ENCODE assay signal across 7 cellular contexts in the genomic region with DNA sequence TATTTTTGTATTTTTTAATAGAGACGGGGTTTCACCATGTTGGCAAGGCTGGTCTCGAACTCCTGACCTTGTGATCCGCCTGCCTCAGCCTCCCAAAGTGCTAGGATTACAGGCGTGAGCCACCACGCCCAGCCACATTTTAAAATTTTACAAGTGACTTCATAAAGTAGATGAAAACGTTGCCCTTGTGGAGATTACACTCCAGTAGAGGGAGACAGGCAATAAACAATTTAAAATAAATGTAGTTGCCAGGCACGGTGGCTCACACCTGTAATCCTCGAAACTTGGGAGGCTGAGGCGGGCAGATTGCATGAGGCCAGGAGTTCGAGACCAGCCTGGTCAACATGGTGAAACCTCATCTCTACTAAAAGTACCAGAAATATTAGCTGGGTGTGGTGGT. TPM values are rescaled to one million over a fixed set of nuclear protein-coding genes. Genes with fewer than 3 reads are reported as not detected.
"Had no signal": no experiment of that assay in that cellular context is flagged by ENCODE, and none has a peak within 500 bp of the region (broad histone marks: within the 10 kb centered on the region; RNA-seq: fewer than 3 reads in every experiment).

No MANE protein-coding gene starts in this region.

RNA-seq across cellular contexts. Expression of a gene that starts 15.0 kb away (rescaled TPM):
- total RNA-seq: MCF 10A, NCI-H460, PC-9, Right ventricle myocardium inferior, RPMI7951, SJCRH30, SK-MEL-5 had no signal

RNA-seq across cellular contexts. Expression of a gene that starts 22.3 kb away (rescaled TPM):
- total RNA-seq: MCF 10A, Right ventricle myocardium inferior had no signal

RNA-seq across cellular contexts. Expression of a gene that starts 25.7 kb away (rescaled TPM):
- total RNA-seq: MCF 10A, NCI-H460, PC-9, Right ventricle myocardium inferior, RPMI7951, SJCRH30, SK-MEL-5 had no signal

RNA-seq across cellular contexts. Expression of a gene that starts 29.5 kb away (rescaled TPM):
- total RNA-seq: MCF 10A, NCI-H460, PC-9, Right ventricle myocardium inferior, RPMI7951, SJCRH30, SK-MEL-5 had no signal

RNA-seq across cellular contexts. Expression of a gene that starts 49.1 kb away (rescaled TPM):
- total RNA-seq: MCF 10A, NCI-H460, PC-9, Right ventricle myocardium inferior, RPMI7951, SJCRH30, SK-MEL-5 had no signal
